ENCODE assay signal across 1 cellular context in genomic region chr6:138052783-138053182, GRCh38.
TF ChIP-seq lines count a peak whose summit lies in the region.

No MANE protein-coding gene starts in this region.

TF ChIP-seq in H1, 55 proteins besides CTCF, POLR2A, EP300 and RAD21:
- no peak for TF ChIP-seq PHF8 (conservative IDR thresholded peaks at IDR 0.05; ENCODE audit: low read depth, low read length)
- no peak for TF ChIP-seq TAF1 (IDR thresholded peaks at IDR 0.05; ENCODE audit: low read depth, low read length)
- no peak for TF ChIP-seq EZH2 (IDR thresholded peaks at IDR 0.05; ENCODE audit: low read depth, low read length, severe bottlenecking)
- TF ChIP-seq SAP30 (IDR thresholded peaks at IDR 0.05; ENCODE audit: insufficient read depth, insufficient replicate concordance, low read length): no peak
- TF ChIP-seq ASH2L (IDR thresholded peaks at IDR 0.05; ENCODE audit: low read length): no peak
- no peak for TF ChIP-seq SP4 (IDR thresholded peaks at IDR 0.05; ENCODE audit: low read length)
- TF ChIP-seq YY1 (IDR thresholded peaks at IDR 0.05; ENCODE audit: low read depth, low read length): no peak
- no peak for TF ChIP-seq SIN3A (conservative IDR thresholded peaks at IDR 0.05 in 1 of 2, IDR thresholded peaks at IDR 0.05 in 1 of 2; ENCODE audit: low read depth in 1 of 2, low read length in 2 of 2)
- TF ChIP-seq CREB1 (IDR thresholded peaks at IDR 0.05): no peak
- no peak for TF ChIP-seq MAX (IDR thresholded peaks at IDR 0.05)
